Comparison of ENCODE assay signal across 14 cellular contexts in the genomic region with DNA sequence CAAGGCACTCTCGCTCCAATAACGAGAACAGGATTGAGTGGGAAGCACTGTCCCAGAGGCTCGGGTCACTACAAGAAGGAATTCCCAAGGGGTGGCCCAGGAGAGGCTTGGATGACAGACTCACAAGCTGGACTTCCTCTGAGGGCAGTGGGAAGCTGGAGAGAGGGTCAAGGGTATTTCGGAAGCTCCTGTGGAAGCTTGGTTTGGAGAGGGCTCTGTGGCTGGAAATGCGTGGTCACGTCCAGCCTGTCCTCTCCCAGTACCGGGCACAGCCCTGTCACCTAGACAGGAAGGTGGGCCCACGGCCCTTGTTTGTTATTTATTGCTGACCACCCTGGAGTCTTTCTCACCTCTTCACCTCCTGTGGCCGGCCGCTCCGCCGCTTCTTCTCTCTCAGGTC.
"Had no signal": no experiment of that assay in that cellular context is flagged by ENCODE, and none has a peak within 500 bp of the region (broad histone marks: within the 10 kb centered on the region; RNA-seq: fewer than 3 reads in every experiment).

No MANE protein-coding gene starts in this region.

- H3K36me3 ChIP-seq: ovary, right atrium auricular region, thyroid gland had no signal

- H3K4me3 ChIP-seq: mucosa of descending colon, ovary, right atrium auricular region, sigmoid colon, skin epidermis, thyroid gland had no signal

- DNase-seq: effector memory CD8-positive, alpha-beta T cell; foreskin keratinocyte; kidney glomerular epithelial cell; mammary epithelial cell; mucosa of descending colon; naive thymus-derived CD8-positive, alpha-beta T cell; ovary; sigmoid colon; stimulated activated naive CD4-positive, alpha-beta T cell treated with Interleukin-2 at 50 U/mL for 16 hours; thyroid gland had no signal

- H3K27ac ChIP-seq: foreskin keratinocyte, ovary, right atrium auricular region, sigmoid colon, thyroid gland had no signal

- FAIRE-seq: colon, urothelium cell line had no signal

- H3K9me3 ChIP-seq: mucosa of descending colon, ovary, right atrium auricular region, sigmoid colon, thyroid gland had no signal

- ATAC-seq: effector memory CD8-positive, alpha-beta T cell; foreskin keratinocyte; mucosa of descending colon; naive thymus-derived CD8-positive, alpha-beta T cell had no signal

- H3K27me3 ChIP-seq: ovary, right atrium auricular region, sigmoid colon, thyroid gland had no signal
